10 cellular contexts compared by ENCODE assay signal in genomic region chr10:34001831-34002230, GRCh38.
"Had no signal": no experiment of that assay in that cellular context is flagged by ENCODE, and none has a peak within 500 bp of the region (broad histone marks: within the 10 kb centered on the region; RNA-seq: fewer than 3 reads in every experiment).

No MANE protein-coding gene starts in this region.

- H3K27ac ChIP-seq: GM23248 had no signal

- DNase-seq: GM23248, GOT3, H7, H9, HCEC 1CT, HFFc6 had no signal

- H3K4me2 ChIP-seq: GM23338 had no signal

- H2AFZ ChIP-seq: GM23248 had no signal

- FAIRE-seq: H54 had no signal

- H3K4me3 ChIP-seq: GM23248, GM23338, HAP-1 had no signal

- H3K36me3 ChIP-seq: HAP-1 had no signal

- H3K9ac ChIP-seq: GM23248 had no signal

- H3K4me1 ChIP-seq: HAP-1 had no signal

- ATAC-seq: GM23338, HCT116 had no signal

- H3K9me3 ChIP-seq: HAP-1 had no signal
